8 cellular contexts compared by ENCODE assay signal in genomic region chr1:153790282-153790995, GRCh38. TPM values are rescaled to one million over a fixed set of nuclear protein-coding genes. Genes with fewer than 3 reads are reported as not detected.
DNase-seq lines count a peak whose midpoint lies in the region; TF ChIP-seq lines count a peak whose summit lies in the region.

No MANE protein-coding gene starts in this region.

- peak overlapping the region; percentile 88 for H3K27ac ChIP-seq in layer of hippocampus (ENCODE audit: low read depth, low read length)
- peak overlapping the region; percentile 60 to 93 (median 85) for H3K27ac ChIP-seq in stomach

- TF ChIP-seq EP300 in stomach (IDR thresholded peaks at IDR 0.05) = peak; percentile 90

- TF ChIP-seq POLR2A in stomach (IDR thresholded peaks at IDR 0.05) = no peak

- H3K4me3 ChIP-seq in GM06990 (replicated peaks; ENCODE audit: low read depth, low read length) = peak overlapping the region; percentile 40
- H3K4me3 ChIP-seq in astrocyte of the spinal cord (ENCODE audit: low read depth, low read length) = no peak overlapping the region
- H3K4me3 ChIP-seq in stomach = peak overlapping the region; percentile 14 to 36 (median 27)

- intact Hi-C loops in stomach (cut with DNase I; ENCODE audit: low total_unique reads) = loop anchor here (10.0 kb wide), 1 partner anchor 154 kb away; the partner anchor contains the start of gene DENND4B

- in situ Hi-C loops in astrocyte of the spinal cord (cut with HindIII; ENCODE audit: low sequenced_read_pairs) = no loop called here
- in situ Hi-C loops in KBM-7 (cut with MboI; ENCODE audit: low pct_unique_long_range_greater_than_20kb, low sequenced_read_pairs) = no loop called here

- no peak for TF ChIP-seq CTCF in GM06990 (IDR thresholded peaks at IDR 0.05; ENCODE audit: insufficient read depth, low read length, poor library complexity, severe bottlenecking)
- no peak for TF ChIP-seq CTCF in astrocyte of the spinal cord (IDR thresholded peaks at IDR 0.05; ENCODE audit: low read depth, low read length)
- TF ChIP-seq CTCF in stomach (IDR thresholded peaks at IDR 0.05) = no peak

- H3K36me3 ChIP-seq in GM06990 (ENCODE audit: control insufficient read depth, insufficient read depth, low read length) = no peaks in the 10 kb centered on the region
- no peaks in the 10 kb centered on the region for H3K36me3 ChIP-seq in stomach

- DNase-seq in GM06990 (ENCODE audit: extremely low read depth, insufficient read length) = no peak
- peak; percentile 42 for DNase-seq in M059J (ENCODE audit: low read depth)
- peak; percentile 43 for DNase-seq in astrocyte of the spinal cord (ENCODE audit: low read depth, low spot score)
- DNase-seq in stomach = peak; percentile 39
- no peak for DNase-seq in NCI-H2227 treated with DMSO at 0.1 percent for 48 hours (lab: John Stamatoyannopoulos, UW)
- DNase-seq in stimulated activated CD4-positive, alpha-beta T cell treated with anti-CD3 and anti-CD28 coated beads, Interleukin-12 subunit alpha, Interleukin-12 subunit beta, amount 100 ng/mL, for 4 hours = no peak
- no peak for DNase-seq in KBM-7

- no peaks in the 10 kb centered on the region for H3K9me3 ChIP-seq in stomach

- peaks cover 6 to 36% (median 17%) of the 10 kb centered on the region in 4 donors for H3K4me1 ChIP-seq in stomach

- WGBS in stomach, 5 donors = 17 to 57% (median 52%) methylated on average over 15 to 16 of the region's 16 CpGs

- H3K27me3 ChIP-seq in GM06990 (replicated peaks; ENCODE audit: control insufficient read depth, insufficient read depth, low read length) (no peaks in the 10 kb centered on the region), layer of hippocampus (ENCODE audit: control insufficient read depth, insufficient read depth, low read length) (no peaks in the 10 kb centered on the region), stomach (peaks cover 0 to 12% (median 0%) of the 10 kb centered on the region in 3 donors)

RNA-seq across cellular contexts. Expression of gene SLC27A3, which starts 15.2 kb away (rescaled TPM):
- 1.2 and 3.7 TPM in 2 replicates for total RNA-seq in M059J (2014; rRNA removed; shearing (Covaris generic))
- total RNA-seq in stomach = 10 to 100 TPM; 14.9 to 89.9 (median 62.2) TPM
- 10 to 100 TPM; 17.4 to 86.8 (median 44.1) TPM for polyA plus RNA-seq in stomach

Comparison
In these comparisons a context has a peak if more than half of its experiments do, and no peak if none do; other contexts are left out.
1. DNase-seq: peak in M059J (single experiment), astrocyte of the spinal cord (single experiment) and stomach (single experiment); none in GM06990 (single experiment), NCI-H2227 treated with DMSO at 0.1 percent for 48 hours (single experiment), stimulated activated CD4-positive, alpha-beta T cell treated with anti-CD3 and anti-CD28 coated beads, Interleukin-12 subunit alpha, Interleukin-12 subunit beta, amount 100 ng/mL, for 4 hours (single experiment) and KBM-7 (single experiment).